17 cellular contexts compared by ENCODE assay signal in genomic region chr15:56174649-56175048, GRCh38.
"Had no signal": no experiment of that assay in that cellular context is flagged by ENCODE, and none has a peak within 500 bp of the region (broad histone marks: within the 10 kb centered on the region; RNA-seq: fewer than 3 reads in every experiment).

No MANE protein-coding gene starts in this region.

- H3K27ac Mint-ChIP-seq: dendritic cell treated with granulocyte-macrophage colony-stimulating factor and Interleukin-4, amounts not matched to agents 40 ng/mL and 50 ng/mL, for 4 days; stimulated activated naive B cell treated with anti-CD40 and anti-IgM and Interleukin-4, amounts not matched to agents 10 μg/mL and 1 μg/mL and 100 μg/mL, for 72 hours had no signal

- H3K4me3 Mint-ChIP-seq: activated T-cell treated with anti-CD3 and anti-CD28 coated beads, Interleukin-2, amount 50 U/mL, for 4 hours; dendritic cell treated with granulocyte-macrophage colony-stimulating factor and Interleukin-4, amounts not matched to agents 40 ng/mL and 50 ng/mL, for 4 days; stimulated activated naive B cell treated with anti-CD40 and anti-IgM and Interleukin-4, amounts not matched to agents 10 μg/mL and 1 μg/mL and 100 μg/mL, for 72 hours had no signal

- H3K27me3 ChIP-seq: left lung, right atrium auricular region, testis, upper lobe of left lung had no signal

- H3K9me3 Mint-ChIP-seq: dendritic cell treated with granulocyte-macrophage colony-stimulating factor and Interleukin-4, amounts not matched to agents 40 ng/mL and 50 ng/mL, for 4 days had no signal

- DNase-seq: activated CD4-positive, alpha-beta T cell treated with anti-CD3 and anti-CD28 coated beads, Interleukin-2, amount 50 U/mL, for 1 hour; activated gamma-delta T cell treated with Interleukin-2 at 50 U/mL for 16 hours; activated T-cell treated with anti-CD3 and anti-CD28 coated beads, Interleukin-2, amount 50 U/mL, for 4 hours; aorta; hippocampal formation; kidney; left lung; mesenchymal stem cell; naive thymus-derived CD8-positive, alpha-beta T cell; SHP77; SK-N-SH; stimulated activated CD4-positive, alpha-beta T cell treated with anti-CD3 and anti-CD28 coated beads, Interleukin-2, amount 100 ng/mL, for 48 hours; stimulated activated naive B cell treated with anti-CD40 and anti-IgM and Interleukin-4, amounts not matched to agents 10 μg/mL and 1 μg/mL and 100 μg/mL, for 72 hours; testis; upper lobe of left lung had no signal

- H3K27me3 Mint-ChIP-seq: dendritic cell treated with granulocyte-macrophage colony-stimulating factor and Interleukin-4, amounts not matched to agents 40 ng/mL and 50 ng/mL, for 4 days; naive thymus-derived CD8-positive, alpha-beta T cell; stimulated activated naive B cell treated with anti-CD40 and anti-IgM and Interleukin-4, amounts not matched to agents 10 μg/mL and 1 μg/mL and 100 μg/mL, for 72 hours had no signal

- ATAC-seq: left lung; naive thymus-derived CD8-positive, alpha-beta T cell; stimulated activated naive B cell treated with anti-CD40 and anti-IgM and Interleukin-4, amounts not matched to agents 10 μg/mL and 1 μg/mL and 100 μg/mL, for 72 hours had no signal

- H3K27ac ChIP-seq: left lung, right atrium auricular region, testis, upper lobe of left lung had no signal

- H3K9me3 ChIP-seq: left lung, right atrium auricular region, SK-N-SH, testis, upper lobe of left lung had no signal
